Comparison of ENCODE assay signal across 8 cellular contexts in genomic region chr7:44978511-44979366, GRCh38. TPM values are rescaled to one million over a fixed set of nuclear protein-coding genes. Genes with fewer than 3 reads are reported as not detected.
DNase-seq lines count a peak whose midpoint lies in the region; ATAC-seq and TF ChIP-seq lines count a peak whose summit lies in the region.

TSS of gene MYO1G (minus strand) at chr7:44979015. CDS start at chr7:44978961, 54 bp downstream.

- no peak within 1 kb of the TSS for H4K5ac ChIP-seq in H9 (ENCODE audit: insufficient read length, low read depth, low read length)

- H2BK5ac ChIP-seq in H9 (ENCODE audit: insufficient read length, low read length): no peak within 1 kb of the TSS

- no peak within 1 kb of the TSS for H3K18ac ChIP-seq in H9 (ENCODE audit: insufficient read length, low read depth, low read length)

- no peak within 1 kb of the TSS for H2BK15ac ChIP-seq in H9 (ENCODE audit: low read depth, low read length)

- TF ChIP-seq CTCF in GM10248 (IDR thresholded peaks at IDR 0.05; ENCODE audit: control extremely low read depth, extremely low read depth, low read depth, missing control alignments) (no peak), H9 (conservative IDR thresholded peaks at IDR 0.05) (no peak), left lung (IDR thresholded peaks at IDR 0.05) (no peak)

- no peaks in the 10 kb centered on the region for H3K4me1 Mint-ChIP-seq in H9
- H3K4me1 Mint-ChIP-seq in activated T-cell treated with anti-CD3 and anti-CD28 coated beads, Interleukin-2, amount 50 U/mL, for 4 hours (ENCODE audit: low read depth): peaks cover 84% of the 10 kb centered on the region

- intact Hi-C loops in left lung (cut with DNase I): no loop called here

- POLR2A ChIA-PET in GM10248 (lab: Yijun Ruan, JAX): interaction anchor here (0.5 to 2.1 kb wide), 2 partner anchors 12 to 24 kb away, joined by 3 to 4 read pairs; no protein-coding TSS in a partner anchor

- ATAC-seq in activated T-cell treated with anti-CD3 and anti-CD28 coated beads, Interleukin-2, amount 50 U/mL, for 4 hours: peak; percentile 57 to 61
- ATAC-seq in left lung: peak; percentile 63

- CTCF ChIA-PET in GM10248 (lab: Yijun Ruan, JAX): interaction anchor here (0.6 to 1.6 kb wide), 3 partner anchors 8 to 414 kb away, joined by 3 to 5 read pairs (median 3); no protein-coding TSS in a partner anchor

- no peak within 1 kb of the TSS for H3T11ph ChIP-seq in H9 (ENCODE audit: low read length)

- H2BK120ac ChIP-seq in H9 (ENCODE audit: low read depth, low read length, poor library complexity, severe bottlenecking): no peak within 1 kb of the TSS

- no peak within 1 kb of the TSS for H2BK12ac ChIP-seq in H9 (ENCODE audit: insufficient read length, low read depth, low read length)

- no peak within 1 kb of the TSS for H2BK20ac ChIP-seq in H9 (ENCODE audit: low read depth, low read length, poor library complexity, severe bottlenecking)

- H3K4me1 ChIP-seq in H9 (ENCODE audit: insufficient read depth, low read length) (no peaks in the 10 kb centered on the region), left lung (peaks cover 30 to 96% of the 10 kb centered on the region in 2 donors)

- DNase-seq in GM10248 (ENCODE audit: extremely low spot score): peak; percentile 84
- DNase-seq in H9: no peak
- peak; percentile 89 for DNase-seq in NOMO-1 treated with DMSO at 0.1 percent for 48 hours (lab: John Stamatoyannopoulos, UW; ENCODE audit: unreplicated experiment)
- peak; percentile 66 for DNase-seq in activated T-cell treated with anti-CD3 and anti-CD28 coated beads, Interleukin-2, amount 50 U/mL, for 4 hours
- DNase-seq in left lung: peak; percentile 80 to 91
- DNase-seq in stimulated activated CD8-positive, alpha-beta memory T cell treated with anti-CD3 and anti-CD28 coated beads, Interleukin-4, amount 100 ng/mL, for 24 hours (ENCODE audit: low read depth): peak; percentile 81
- DNase-seq in NCI-H510A (lab: John Stamatoyannopoulos, UW): no peak
- DNase-seq in NCI-H146 (lab: John Stamatoyannopoulos, UW): no peak

- no peak within 1 kb of the TSS for H3K27ac ChIP-seq in H9 (ENCODE audit: insufficient read length, low read depth, low read length)
- H3K27ac ChIP-seq in left lung: peak within 1 kb of the TSS; percentile 67 to 76

- H3K14ac ChIP-seq in H9 (ENCODE audit: insufficient read depth, low read length): no peak within 1 kb of the TSS

- H2AK5ac ChIP-seq in H9 (ENCODE audit: insufficient read length, low read length): no peak within 1 kb of the TSS

- H3K36me3 ChIP-seq in left lung: peaks cover 0 to 62% of the 10 kb centered on the region in 2 donors

- H3K4me3 ChIP-seq in left lung: peak within 1 kb of the TSS; percentile 13 to 63

- H3K9me3 Mint-ChIP-seq in H9: no peaks in the 10 kb centered on the region; a peak in 1 of 5 replicates
- H3K9me3 Mint-ChIP-seq in activated T-cell treated with anti-CD3 and anti-CD28 coated beads, Interleukin-2, amount 50 U/mL, for 4 hours: no peaks in the 10 kb centered on the region

- H3K36me3 Mint-ChIP-seq in H9 (ENCODE audit: insufficient read depth in 1 of 3, low read depth in 3 of 3): peaks cover 14 to 52% (median 14%) of the 10 kb centered on the region in 3 experiments
- peaks cover 35% of the 10 kb centered on the region for H3K36me3 Mint-ChIP-seq in activated T-cell treated with anti-CD3 and anti-CD28 coated beads, Interleukin-2, amount 50 U/mL, for 4 hours (ENCODE audit: insufficient read depth)

- H3K4me3 Mint-ChIP-seq in H9: no peak within 1 kb of the TSS
- peak within 1 kb of the TSS; percentile 96 for H3K4me3 Mint-ChIP-seq in activated T-cell treated with anti-CD3 and anti-CD28 coated beads, Interleukin-2, amount 50 U/mL, for 4 hours

- no peak within 1 kb of the TSS for H3K56ac ChIP-seq in H9 (ENCODE audit: insufficient read length, low read depth, low read length)

- H3K27me3 Mint-ChIP-seq in H9 (ENCODE audit: low read depth): no peaks in the 10 kb centered on the region; the same call in 1 of the 2 replicates
- H3K27me3 Mint-ChIP-seq in activated T-cell treated with anti-CD3 and anti-CD28 coated beads, Interleukin-2, amount 50 U/mL, for 4 hours (ENCODE audit: low read depth): no peaks in the 10 kb centered on the region

- no peak within 1 kb of the TSS for H4K91ac ChIP-seq in H9 (ENCODE audit: insufficient read length, low read depth, low read length)

- H3K79me2 ChIP-seq in H9 (ENCODE audit: insufficient read depth, low read length): no peaks in the 10 kb centered on the region

- no peaks in the 10 kb centered on the region for H3K27me3 ChIP-seq in H9 (ENCODE audit: insufficient read depth, low read length)
- no peaks in the 10 kb centered on the region for H3K27me3 ChIP-seq in left lung

- no peak within 1 kb of the TSS for H2AFZ ChIP-seq in H9 (ENCODE audit: low read length)

- no peaks in the 10 kb centered on the region for H3K79me1 ChIP-seq in H9 (ENCODE audit: insufficient read depth, low read depth, low read length, poor library complexity, severe bottlenecking)

- no peaks in the 10 kb centered on the region for H3K9me3 ChIP-seq in H9 (ENCODE audit: control insufficient read depth, low read depth, low read length)
- no peaks in the 10 kb centered on the region for H3K9me3 ChIP-seq in left lung

- H3K4me2 ChIP-seq in H9 (ENCODE audit: insufficient read depth, insufficient read length, low read length): no peak within 1 kb of the TSS

- WGBS in H9 (ENCODE audit: extremely low coverage, insufficient read length, low lambda C conversion rate): no CpG with 5 or more reads among the region's 24 CpGs

- no peak within 1 kb of the TSS for H3K9ac ChIP-seq in H9 (ENCODE audit: extremely low read depth, insufficient read length, low read length)

- no peak within 1 kb of the TSS for H4K8ac ChIP-seq in H9 (replicated peaks; ENCODE audit: insufficient read length, low read depth, low read length)

- no peak within 1 kb of the TSS for H3K23ac ChIP-seq in H9 (ENCODE audit: insufficient read length, low read depth, low read length)

- H4K20me1 ChIP-seq in H9 (ENCODE audit: control insufficient read depth, insufficient read depth, insufficient read length): no peaks in the 10 kb centered on the region

- no peak within 1 kb of the TSS for H3K4ac ChIP-seq in H9 (ENCODE audit: low read depth, low read length)

- H3K27ac Mint-ChIP-seq in H9: peak within 1 kb of the TSS in 2 of 3 experiments; percentile 65 to 66; a peak in 1 of 7 replicates

- H3K23me2 ChIP-seq in H9 (ENCODE audit: insufficient read length, low read depth, low read length, poor library complexity, severe bottlenecking): no peaks in the 10 kb centered on the region

RNA-seq across cellular contexts. Expression of gene MYO1G, which starts in this region (rescaled TPM):
- 0.55 and 0.57 TPM in 2 replicates for total RNA-seq in H9 (2021)
- 100 to 1,000 TPM; 120 to 205 (median 143) TPM for total RNA-seq in activated T-cell treated with anti-CD3 and anti-CD28 coated beads, Interleukin-2, amount 50 U/mL, for 4 hours
- total RNA-seq in left lung: 10 to 100 TPM; 23.9 to 40.9 TPM

Comparison
In these comparisons a context has a peak if more than half of its experiments do, and no peak if none do; other contexts are left out.
1. RNA of gene MYO1G (total RNA-seq): 120 to 205 TPM in activated T-cell treated with anti-CD3 and anti-CD28 coated beads, Interleukin-2, amount 50 U/mL, for 4 hours and 23.9 to 40.9 TPM in left lung; 0.55 to 0.57 TPM in H9; every median in the first group is over 10 times any median in the second.
2. DNase-seq: peak in GM10248 (single experiment), NOMO-1 treated with DMSO at 0.1 percent for 48 hours (single experiment), activated T-cell treated with anti-CD3 and anti-CD28 coated beads, Interleukin-2, amount 50 U/mL, for 4 hours (single experiment), left lung (2 of 2) and stimulated activated CD8-positive, alpha-beta memory T cell treated with anti-CD3 and anti-CD28 coated beads, Interleukin-4, amount 100 ng/mL, for 24 hours (single experiment); none in H9 (single experiment), NCI-H510A (single experiment) and NCI-H146 (single experiment).